ENCODE assay signal across 22 cellular contexts in the genomic region with DNA sequence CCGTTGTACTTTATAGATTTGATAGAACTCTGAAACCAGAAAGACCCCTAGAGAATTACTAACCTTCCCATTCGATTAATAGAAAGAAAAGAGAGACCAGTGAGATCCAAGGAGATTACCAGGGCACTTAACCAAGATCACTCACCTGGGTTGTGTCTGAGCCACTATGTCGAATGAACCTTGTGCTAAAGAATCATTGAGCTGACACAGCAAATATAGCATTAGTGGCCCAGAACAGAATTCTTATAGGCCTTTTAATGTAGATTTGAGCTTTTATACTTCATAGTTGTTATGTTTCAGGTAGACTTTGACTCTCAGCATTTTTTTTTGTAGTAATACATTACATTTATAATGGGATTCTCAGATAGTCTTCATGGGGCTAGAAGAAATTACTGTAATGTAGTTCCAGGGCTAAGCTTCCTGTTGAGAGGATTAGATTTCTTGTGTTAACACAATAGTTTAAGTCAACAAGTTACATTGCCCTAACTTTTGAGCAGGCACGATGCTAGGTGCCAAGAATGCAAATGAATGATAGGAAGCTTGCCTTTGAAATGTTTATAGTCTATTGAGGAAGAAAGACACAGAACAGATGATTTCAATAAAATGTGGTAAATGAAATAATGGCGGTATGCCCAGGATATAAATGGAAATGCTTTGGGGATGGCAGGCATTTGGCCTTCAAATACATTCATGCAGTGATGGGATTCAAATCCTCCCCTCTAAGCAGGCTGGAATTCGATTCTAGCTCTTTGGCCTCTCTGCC. TPM values are rescaled to one million over a fixed set of nuclear protein-coding genes. Genes with fewer than 3 reads are reported as not detected.
A peak's percentile ranks its signal among the peaks of the same experiment; 100 is the strongest.
DNase-seq lines count a peak whose midpoint lies in the region; FAIRE-seq and TF ChIP-seq lines count a peak whose summit lies in the region.
"Had no signal": no experiment of that assay in that cellular context is flagged by ENCODE, and none has a peak within 500 bp of the region (broad histone marks: within the 10 kb centered on the region; RNA-seq: fewer than 3 reads in every experiment).

No MANE protein-coding gene starts in this region.

- peaks cover 17% of the 10 kb centered on the region for H3K36me3 Mint-ChIP-seq in astrocyte (ENCODE audit: low read depth, unreplicated experiment)
- H3K36me3 Mint-ChIP-seq: activated naive CD4-positive, alpha-beta T cell treated with anti-CD3 and anti-CD28 coated beads, Interleukin-2, amount 50 U/mL, for 72 hours; brain had no signal

- H3K4me2 ChIP-seq in astrocyte (ENCODE audit: low read length), result no peak overlapping the region
- H3K4me2 ChIP-seq in Karpas-422 (ENCODE audit: low read depth, low read length, poor library complexity, severe bottlenecking), result no peak overlapping the region

- H3K27me3 Mint-ChIP-seq in astrocyte (ENCODE audit: low read depth, unreplicated experiment), result no peaks in the 10 kb centered on the region
- H3K27me3 Mint-ChIP-seq: brain had no signal

- H3K27ac ChIP-seq in astrocyte (ENCODE audit: low read depth, low read length), result no peak overlapping the region
- no peak overlapping the region for H3K27ac ChIP-seq in Karpas-422 (ENCODE audit: low read length)
- H3K27ac ChIP-seq: stomach, upper lobe of right lung had no signal

- no peak overlapping the region for H3K9ac ChIP-seq in astrocyte (ENCODE audit: low read length)
- H3K9ac ChIP-seq in Karpas-422 (ENCODE audit: low read length), result no peak overlapping the region

- FAIRE-seq in astrocyte (lab: Jason Lieb, UNC), result no peak
- FAIRE-seq: RCC 7860 had no signal

- H3K9me3 ChIP-seq in astrocyte (ENCODE audit: insufficient read depth, low read depth, low read length) (no peaks in the 10 kb centered on the region), Karpas-422 (ENCODE audit: low read length) (no peaks in the 10 kb centered on the region)
- H3K9me3 ChIP-seq: stomach, upper lobe of right lung had no signal

- no peaks in the 10 kb centered on the region for H3K9me3 Mint-ChIP-seq in astrocyte (ENCODE audit: unreplicated experiment)
- H3K9me3 Mint-ChIP-seq: activated naive CD4-positive, alpha-beta T cell treated with anti-CD3 and anti-CD28 coated beads, Interleukin-2, amount 50 U/mL, for 72 hours; activated T-helper 1 cell treated with anti-CD3 and anti-CD28 coated beads, Interleukin-12 subunit alpha, Interleukin-12 subunit beta, Interleukin-2, Interleukin-4 antibody, amounts not matched to agents 30 ng/mL and 10 ng/mL and 1 ng/mL, durations not matched to agents 14 hours and 24 hours and 36 hours; brain; natural killer cell had no signal

- H3K36me3 ChIP-seq in astrocyte (ENCODE audit: insufficient read depth, low read length) (peaks cover 38% of the 10 kb centered on the region), Karpas-422 (ENCODE audit: insufficient read depth, low read length) (no peaks in the 10 kb centered on the region)

- H3K4me3 ChIP-seq in AG09309 (ENCODE audit: control insufficient read depth, low read depth, low read length) (no peak overlapping the region), HFF-Myc (replicated peaks; ENCODE audit: low read depth, low read length) (no peak overlapping the region), astrocyte (ENCODE audit: insufficient read depth, low read depth, low read length) (no peak overlapping the region), Karpas-422 (ENCODE audit: low read length) (no peak overlapping the region)
- H3K4me3 ChIP-seq: stomach, upper lobe of right lung had no signal

- H4K20me1 ChIP-seq in astrocyte (ENCODE audit: insufficient read depth, low read length) (no peaks in the 10 kb centered on the region), Karpas-422 (ENCODE audit: insufficient read depth, low read depth, low read length) (no peaks in the 10 kb centered on the region)

- H3K27ac Mint-ChIP-seq in astrocyte (ENCODE audit: unreplicated experiment), result no peak overlapping the region
- H3K27ac Mint-ChIP-seq: activated naive CD4-positive, alpha-beta T cell treated with anti-CD3 and anti-CD28 coated beads, Interleukin-2, amount 50 U/mL, for 72 hours; activated T-helper 1 cell treated with anti-CD3 and anti-CD28 coated beads, Interleukin-12 subunit alpha, Interleukin-12 subunit beta, Interleukin-2, Interleukin-4 antibody, amounts not matched to agents 30 ng/mL and 10 ng/mL and 1 ng/mL, durations not matched to agents 14 hours and 24 hours and 36 hours; natural killer cell had no signal

- peaks cover 16% of the 10 kb centered on the region for H3K4me1 Mint-ChIP-seq in astrocyte (ENCODE audit: low read depth, unreplicated experiment)

- H2AFZ ChIP-seq in astrocyte (ENCODE audit: low read depth, low read length) (no peak overlapping the region), Karpas-422 (ENCODE audit: low read length) (no peak overlapping the region)

- TF ChIP-seq CTCF in AG09309 (IDR thresholded peaks at IDR 0.05; ENCODE audit: control insufficient read depth, insufficient read depth, low read depth, low read length, missing control alignments), result no peak
- no peak for TF ChIP-seq CTCF in HFF-Myc (IDR thresholded peaks at IDR 0.05; ENCODE audit: low read depth, low read length, missing control alignments)
- TF ChIP-seq CTCF in astrocyte (IDR thresholded peaks at IDR 0.05; ENCODE audit: insufficient read depth, low read depth, low read length), result no peak

- H3K4me1 ChIP-seq in astrocyte (ENCODE audit: insufficient read depth, low read length) (no peaks in the 10 kb centered on the region), Karpas-422 (ENCODE audit: low read length) (no peaks in the 10 kb centered on the region)
- H3K4me1 ChIP-seq: upper lobe of right lung had no signal

- DNase-seq in AG09309 (ENCODE audit: low read depth) (peak; percentile 86), HFF-Myc (ENCODE audit: extremely low read depth, low read depth) (peak; percentile 60), astrocyte (ENCODE audit: low read depth) (peak; percentile 37), fibroblast of the conjunctiva (ENCODE audit: low read depth) (peak; percentile 57), retina (no peak), SK-N-DZ (ENCODE audit: low spot score) (no peak), AML-193 (lab: John Stamatoyannopoulos, UW) (no peak), Karpas-422 (no peak)
- DNase-seq: activated CD4-positive, CD25-positive, alpha-beta regulatory T cell treated with anti-CD3 and anti-CD28 coated beads, Interleukin-2, amount 50 U/mL, for 72 hours; activated CD8-positive, alpha-beta memory T cell treated with anti-CD3 and anti-CD28 coated beads for 24 hours; cortex of kidney; left cardiac atrium; natural killer cell; NCI-H187 treated with DMSO at 0.1 percent for 48 hours; NK-92 treated with Interleukin-12 subunit alpha and Interleukin-12 subunit beta, amount 100 ng/mL, for 24 hours; stomach; upper lobe of right lung had no signal

- H3K27me3 ChIP-seq in astrocyte (ENCODE audit: insufficient read depth, low read length) (no peaks in the 10 kb centered on the region), Karpas-422 (ENCODE audit: low read length) (no peaks in the 10 kb centered on the region)
- H3K27me3 ChIP-seq: stomach, upper lobe of right lung had no signal

- H3K79me2 ChIP-seq in astrocyte (ENCODE audit: insufficient read depth, low read length) (no peaks in the 10 kb centered on the region), Karpas-422 (ENCODE audit: low read length) (no peaks in the 10 kb centered on the region)

- no peak overlapping the region for H3K4me3 Mint-ChIP-seq in astrocyte (ENCODE audit: unreplicated experiment)
- H3K4me3 Mint-ChIP-seq: activated T-helper 1 cell treated with anti-CD3 and anti-CD28 coated beads, Interleukin-12 subunit alpha, Interleukin-12 subunit beta, Interleukin-2, Interleukin-4 antibody, amounts not matched to agents 30 ng/mL and 10 ng/mL and 1 ng/mL, durations not matched to agents 14 hours and 24 hours and 36 hours; brain; natural killer cell had no signal

- H3K9me2 ChIP-seq in Karpas-422 (replicated peaks; ENCODE audit: insufficient read depth, low read length), result no peaks in the 10 kb centered on the region

RNA-seq across cellular contexts. Expression of a gene that starts 24.4 kb away (rescaled TPM):
- total RNA-seq in astrocyte, result 26.6 and 28.6 TPM in 2 replicates
- polyA plus RNA-seq in SK-N-DZ (2014; cell fraction: cytosol; rRNA removed), result 38.3 and 42.9 TPM in 2 replicates
- polyA plus RNA-seq in SK-N-DZ (2014; cell fraction: nucleus; rRNA removed), result 44.0 and 56.2 TPM in 2 replicates
- total RNA-seq in Karpas-422 (2014; rRNA removed; shearing (Covaris generic); ENCODE audit: low replicate concordance), result 20.0 and 52.4 TPM in 2 replicates

RNA-seq across cellular contexts. Expression of a gene that starts 44.3 kb away (rescaled TPM):
- 7.9 and 8.7 TPM in 2 replicates for total RNA-seq in astrocyte
- polyA plus RNA-seq in SK-N-DZ (2014; cell fraction: cytosol; rRNA removed), result 86.9 and 96.1 TPM in 2 replicates
- polyA plus RNA-seq in SK-N-DZ (2014; cell fraction: nucleus; rRNA removed), result 89.6 and 99.2 TPM in 2 replicates
- total RNA-seq in Karpas-422 (2014; rRNA removed; shearing (Covaris generic); ENCODE audit: low replicate concordance), result not detected in 2 replicates
- total RNA-seq: left cardiac atrium, natural killer cell, posterior vena cava, upper lobe of right lung had no signal

Comparison
In these comparisons a context has a peak if more than half of its experiments do, and no peak if none do; other contexts are left out.
1. DNase-seq: peak in AG09309 (single experiment), HFF-Myc (single experiment), astrocyte (single experiment) and fibroblast of the conjunctiva (single experiment); none in retina (single experiment), SK-N-DZ (single experiment), AML-193 (0 of 2) and Karpas-422 (single experiment).